10 cellular contexts compared by ENCODE assay signal in genomic region chr13:30148171-30148754, GRCh38.
DNase-seq lines count a peak whose midpoint lies in the region; ATAC-seq and TF ChIP-seq lines count a peak whose summit lies in the region.
"Had no signal": no experiment of that assay in that cellular context is flagged by ENCODE, and none has a peak within 500 bp of the region (broad histone marks: within the 10 kb centered on the region; RNA-seq: fewer than 3 reads in every experiment).

No MANE protein-coding gene starts in this region.

- H3K9me3 ChIP-seq in ascending aorta: no peaks in the 10 kb centered on the region

- H3K4me3 Mint-ChIP-seq in activated B cell treated with CpG ODN at 0.5 μM for 24 hours: no peak overlapping the region
- peak overlapping the region; percentile 63 for H3K4me3 Mint-ChIP-seq in central memory CD8-positive, alpha-beta T cell

- POLR2A ChIA-PET in activated B cell treated with CpG ODN at 0.5 μM for 24 hours (lab: Charles Lee): interaction anchor here (1.6 kb wide), 1 partner anchor 9 kb away, joined by 4 read pairs; no protein-coding TSS in a partner anchor

- CTCF ChIA-PET in activated B cell treated with CpG ODN at 0.5 μM for 24 hours (lab: Charles Lee): interaction anchor here (0.9 kb wide), 1 partner anchor 16 kb away, joined by 5 read pairs; no protein-coding TSS in a partner anchor

- H3K36me3 ChIP-seq in ascending aorta: no peaks in the 10 kb centered on the region

- no peaks in the 10 kb centered on the region for H3K27me3 Mint-ChIP-seq in activated B cell treated with CpG ODN at 0.5 μM for 24 hours
- H3K27me3 Mint-ChIP-seq in central memory CD8-positive, alpha-beta T cell: no peaks in the 10 kb centered on the region

- no peaks in the 10 kb centered on the region for H3K27me3 ChIP-seq in ascending aorta

- no peaks in the 10 kb centered on the region for H3K36me3 Mint-ChIP-seq in activated B cell treated with CpG ODN at 0.5 μM for 24 hours (ENCODE audit: low read depth)
- H3K36me3 Mint-ChIP-seq in central memory CD8-positive, alpha-beta T cell (ENCODE audit: insufficient read depth): peaks cover 4% of the 10 kb centered on the region

- peaks cover 0 to under 1% of the 10 kb centered on the region in 2 donors for H3K4me1 ChIP-seq in ascending aorta

- H3K4me1 Mint-ChIP-seq in activated B cell treated with CpG ODN at 0.5 μM for 24 hours: peaks cover 38% of the 10 kb centered on the region
- peaks cover 92% of the 10 kb centered on the region for H3K4me1 Mint-ChIP-seq in central memory CD8-positive, alpha-beta T cell

- TF ChIP-seq CTCF in activated B cell treated with CpG ODN at 0.5 μM for 24 hours (IDR thresholded peaks at IDR 0.05) (no peak), ascending aorta (IDR thresholded peaks at IDR 0.05) (no peak)

- peak; percentile 12 for ATAC-seq in activated B cell treated with CpG ODN at 0.5 μM for 24 hours (ENCODE audit: low read depth)
- ATAC-seq in central memory CD8-positive, alpha-beta T cell (replicated peaks; ENCODE audit: extremely low read depth, poor library complexity, severe bottlenecking): peak; percentile 89
- ATAC-seq in stimulated activated naive CD8-positive, alpha-beta T cell treated with anti-CD3 and anti-CD28 coated beads, Interleukin-15, Interleukin-2, amounts not matched to agents 100 U/mL and 50 U/mL, for 24 hours: peak; percentile 44

- peak overlapping the region; percentile 69 for H3K27ac Mint-ChIP-seq in activated B cell treated with CpG ODN at 0.5 μM for 24 hours
- peak overlapping the region; percentile 92 for H3K27ac Mint-ChIP-seq in central memory CD8-positive, alpha-beta T cell (ENCODE audit: low read depth)

- no peak overlapping the region for H3K4me3 ChIP-seq in ascending aorta

- peak; percentile 55 for DNase-seq in activated effector memory CD4-positive, alpha-beta T cell treated with Interleukin-2 at 50 U/mL for 16 hours
- DNase-seq in activated effector memory CD4-positive, alpha-beta T cell treated with anti-CD3 and anti-CD28 coated beads, Interleukin-2, amount 50 U/mL, for 16 hours: no peak
- no peak for DNase-seq in activated B cell treated with CpG ODN at 0.5 μM for 24 hours
- DNase-seq in central memory CD8-positive, alpha-beta T cell (ENCODE audit: low spot score in 2 of 2): peak in 1 of 2 donors; percentile 71
- peak; percentile 19 for DNase-seq in stimulated activated naive CD8-positive, alpha-beta T cell treated with anti-CD3 and anti-CD28 coated beads, Interleukin-15, Interleukin-2, amounts not matched to agents 100 U/mL and 50 U/mL, for 24 hours
- DNase-seq in NCI-H2081 treated with DMSO at 0.1 percent for 48 hours (lab: John Stamatoyannopoulos, UW): no peak
- no peak for DNase-seq in foreskin melanocyte
- DNase-seq in ascending aorta (ENCODE audit: low spot score in 2 of 2): no peak
- DNase-seq: GOT3, NCI-H345 had no signal

- intact Hi-C loops in activated B cell treated with CpG ODN at 0.5 μM for 24 hours (cut with micrococcal nuclease): loop anchor here (5.0 kb wide), 1 partner anchor 424 kb away; no protein-coding TSS in a partner anchor
- intact Hi-C loops in ascending aorta (cut with DNase I): no loop called here

- no peak overlapping the region for H3K27ac ChIP-seq in ascending aorta

- H3K9me3 Mint-ChIP-seq in activated B cell treated with CpG ODN at 0.5 μM for 24 hours: peaks cover 4% of the 10 kb centered on the region
- peaks cover 6% of the 10 kb centered on the region for H3K9me3 Mint-ChIP-seq in central memory CD8-positive, alpha-beta T cell

Comparison
In these comparisons a context has a peak if more than half of its experiments do, and no peak if none do; other contexts are left out.
1. DNase-seq: peak in activated effector memory CD4-positive, alpha-beta T cell treated with Interleukin-2 at 50 U/mL for 16 hours (single experiment) and stimulated activated naive CD8-positive, alpha-beta T cell treated with anti-CD3 and anti-CD28 coated beads, Interleukin-15, Interleukin-2, amounts not matched to agents 100 U/mL and 50 U/mL, for 24 hours (single experiment); none in activated effector memory CD4-positive, alpha-beta T cell treated with anti-CD3 and anti-CD28 coated beads, Interleukin-2, amount 50 U/mL, for 16 hours (single experiment), activated B cell treated with CpG ODN at 0.5 μM for 24 hours (single experiment), NCI-H2081 treated with DMSO at 0.1 percent for 48 hours (single experiment), foreskin melanocyte (single experiment) and ascending aorta (0 of 2).
2. ATAC-seq: peak in every context shown above with its lines; median percentile 89 in central memory CD8-positive, alpha-beta T cell; 44 in stimulated activated naive CD8-positive, alpha-beta T cell treated with anti-CD3 and anti-CD28 coated beads, Interleukin-15, Interleukin-2, amounts not matched to agents 100 U/mL and 50 U/mL, for 24 hours; 12 in activated B cell treated with CpG ODN at 0.5 μM for 24 hours.